In the genomic region with DNA sequence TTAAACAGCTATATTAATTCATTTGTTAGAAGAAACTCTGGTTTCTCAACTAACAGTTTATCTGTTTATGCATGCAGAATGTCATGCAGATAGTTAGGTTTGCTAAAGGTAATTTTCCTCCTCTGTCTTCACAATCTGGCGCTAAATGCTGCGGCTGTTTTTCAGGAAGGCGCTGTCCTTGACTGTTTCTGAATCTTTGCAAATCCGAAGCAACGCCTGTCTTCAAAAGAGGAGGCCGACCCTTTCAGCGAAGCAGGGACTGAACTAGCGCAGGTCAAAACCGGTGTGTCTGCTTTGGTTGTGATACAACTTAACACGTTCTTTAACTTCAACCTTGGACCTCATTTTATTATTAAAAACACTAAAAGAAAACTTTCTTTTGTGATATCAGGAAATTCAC, we compare ENCODE assay signal across 14 cellular contexts.
"Had no signal": no experiment of that assay in that cellular context is flagged by ENCODE, and none has a peak within 500 bp of the region (broad histone marks: within the 10 kb centered on the region; RNA-seq: fewer than 3 reads in every experiment).

No MANE protein-coding gene starts in this region.

- H3K27ac ChIP-seq: esophagus squamous epithelium, lower lobe of right lung, ovary, stomach had no signal

- H3K9me3 ChIP-seq: esophagus squamous epithelium, lower lobe of right lung, ovary, stomach had no signal

- H3K4me3 ChIP-seq: esophagus squamous epithelium, lower lobe of right lung, ovary, sigmoid colon, stomach had no signal

- H3K27me3 ChIP-seq: esophagus squamous epithelium, ovary, sigmoid colon, stomach had no signal

- ATAC-seq: activated naive CD4-positive, alpha-beta T cell treated with anti-CD3 and anti-CD28 coated beads, Interleukin-2, amount 50 U/mL, for 72 hours; activated T-cell treated with anti-CD3 and anti-CD28 coated beads, Interleukin-2, amount 50 U/mL, for 4 hours had no signal

- H3K36me3 ChIP-seq: esophagus squamous epithelium, lower lobe of right lung, ovary, sigmoid colon, stomach had no signal

- DNase-seq: activated CD4-positive, alpha-beta memory T cell treated with anti-CD3 and anti-CD28 coated beads, Interleukin-2, amount 10 ng/mL, durations not matched to agents 7 days and 5 days; activated CD4-positive, alpha-beta T cell treated with anti-CD3 and anti-CD28 coated beads for 4 hours; activated gamma-delta T cell; activated T-cell treated with anti-CD3 and anti-CD28 coated beads, Interleukin-2, amount 50 U/mL, for 4 hours; amniotic stem cell; esophagus squamous epithelium; kidney glomerular epithelial cell; lower lobe of right lung; nephron progenitor cell; ovary; stimulated activated CD4-positive, alpha-beta T cell treated with anti-CD3 and anti-CD28 coated beads, Interleukin-1b, Interleukin-23, amount 100 ng/mL, for 48 hours; stomach had no signal

- H3K4me1 ChIP-seq: lower lobe of right lung, stomach had no signal
